Comparison of ENCODE assay signal across 1 cellular context in genomic region chr2:43391877-43392214, GRCh38.
TF ChIP-seq lines count a peak whose summit lies in the region.

No MANE protein-coding gene starts in this region.

TF ChIP-seq in IMR-90, 13 proteins besides CTCF, POLR2A, EP300 and RAD21 (continued from another document):
- peak; percentile 49; the same call in 1 of the 2 replicates for TF ChIP-seq FOS (IDR thresholded peaks at IDR 0.05; ENCODE audit: low read depth, low read length)
- no peak for TF ChIP-seq CEBPB (IDR thresholded peaks at IDR 0.05; ENCODE audit: low read depth, low read length)
